Comparison of ENCODE assay signal across 36 cellular contexts in genomic region chr3:187167795-187168194, GRCh38. TPM values are rescaled to one million over a fixed set of nuclear protein-coding genes. Genes with fewer than 3 reads are reported as not detected.
"Had no signal": no experiment of that assay in that cellular context is flagged by ENCODE, and none has a peak within 500 bp of the region (broad histone marks: within the 10 kb centered on the region; RNA-seq: fewer than 3 reads in every experiment).

No MANE protein-coding gene starts in this region.

- H3K27ac ChIP-seq: body of pancreas, colonic mucosa, dorsolateral prefrontal cortex, lower lobe of right lung, suprapubic skin, transverse colon had no signal

- H3K36me3 Mint-ChIP-seq: activated CD8-positive, alpha-beta memory T cell treated with anti-CD3 and anti-CD28 coated beads, Interleukin-2, amount 10 ng/mL, durations not matched to agents 7 days and 5 days; activated naive CD4-positive, alpha-beta T cell treated with anti-CD3 and anti-CD28 coated beads, Interleukin-2, amount 50 U/mL, for 72 hours; immature natural killer cell; natural killer cell treated with Interleukin-12 subunit alpha and Interleukin-12 subunit beta and Interleukin-15 and Interleukin-18, amount 100 ng/mL, for 72 hours; stimulated activated memory B cell treated with anti-CD40 and anti-IgM and Interleukin-4, amounts not matched to agents 10 μg/mL and 1 μg/mL and 100 μg/mL, for 72 hours had no signal

- H3K4me1 ChIP-seq: body of pancreas, colonic mucosa, lower lobe of right lung, suprapubic skin had no signal

- DNase-seq: activated CD4-positive, alpha-beta T cell treated with anti-CD3 and anti-CD28 coated beads for 36 hours; activated CD4-positive, CD25-positive, alpha-beta regulatory T cell; activated CD8-positive, alpha-beta memory T cell treated with anti-CD3 and anti-CD28 coated beads, Interleukin-2, amount 10 ng/mL, durations not matched to agents 7 days and 5 days; activated CD8-positive, alpha-beta T cell treated with anti-CD3 and anti-CD28 coated beads, Interleukin-2, amount 10 ng/mL, durations not matched to agents 7 days and 5 days; activated naive CD4-positive, alpha-beta T cell; activated T-cell treated with anti-CD3 and anti-CD28 coated beads, Interleukin-2, amount 50 U/mL, for 72 hours; body of pancreas; cerebellar nuclear complex; colonic mucosa; effector memory CD4-positive, alpha-beta T cell; erythroblast; hypothalamus; immature natural killer cell; lower lobe of right lung; mesendoderm; mucosa of descending colon; retina; stimulated activated CD4-positive, alpha-beta T cell treated with anti-CD3 and anti-CD28 coated beads, Interleukin-1b, Interleukin-23, amount 100 ng/mL, for 48 hours; stimulated activated CD4-positive, alpha-beta T cell treated with anti-CD3 and anti-CD28 coated beads, Interleukin-4, amount 100 ng/mL, for 4 hours; stimulated activated CD8-positive, alpha-beta memory T cell treated with anti-CD3 and anti-CD28 coated beads, Interleukin-4, amount 100 ng/mL, for 48 hours; stimulated activated naive CD8-positive, alpha-beta T cell treated with anti-CD3 and anti-CD28 coated beads, Interleukin-15, amount 100 ng/mL, for 72 hours; T-helper 1 cell; transverse colon had no signal

- H3K27ac Mint-ChIP-seq: activated CD4-positive, alpha-beta T cell treated with anti-CD3 and anti-CD28 coated beads for 36 hours; activated CD8-positive, alpha-beta memory T cell treated with anti-CD3 and anti-CD28 coated beads, Interleukin-2, amount 10 ng/mL, durations not matched to agents 7 days and 5 days; activated CD8-positive, alpha-beta T cell treated with anti-CD3 and anti-CD28 coated beads, Interleukin-2, amount 10 ng/mL, durations not matched to agents 7 days and 5 days; activated naive CD4-positive, alpha-beta T cell treated with anti-CD3 and anti-CD28 coated beads, Interleukin-2, amount 50 U/mL, for 72 hours; activated T-cell treated with anti-CD3 and anti-CD28 coated beads, Interleukin-2, amount 50 U/mL, for 72 hours; immature natural killer cell; natural killer cell treated with Interleukin-12 subunit alpha and Interleukin-12 subunit beta and Interleukin-15 and Interleukin-18, amount 100 ng/mL, for 72 hours; stimulated activated memory B cell treated with anti-CD40 and anti-IgM and Interleukin-4, amounts not matched to agents 10 μg/mL and 1 μg/mL and 100 μg/mL, for 72 hours; stimulated activated naive CD8-positive, alpha-beta T cell treated with anti-CD3 and anti-CD28 coated beads, Interleukin-15, amount 100 ng/mL, for 72 hours; T-helper 2 cell treated with Interferon-gamma antibody and Interleukin-4, amounts not matched to agents 5 μg/mL and 100 μg/mL, for 36 hours had no signal

- ATAC-seq: activated CD4-positive, alpha-beta T cell treated with anti-CD3 and anti-CD28 coated beads for 36 hours; activated CD8-positive, alpha-beta memory T cell treated with anti-CD3 and anti-CD28 coated beads, Interleukin-2, amount 10 ng/mL, durations not matched to agents 7 days and 5 days; activated CD8-positive, alpha-beta T cell treated with anti-CD3 and anti-CD28 coated beads, Interleukin-2, amount 10 ng/mL, durations not matched to agents 7 days and 5 days; activated naive CD4-positive, alpha-beta T cell treated with anti-CD3 and anti-CD28 coated beads, Interleukin-2, amount 50 U/mL, for 72 hours; activated T-cell treated with anti-CD3 and anti-CD28 coated beads, Interleukin-2, amount 50 U/mL, for 72 hours; body of pancreas; gastroesophageal sphincter; lower lobe of right lung; mucosa of descending colon; natural killer cell treated with Interleukin-12 subunit alpha and Interleukin-12 subunit beta and Interleukin-15 and Interleukin-18, amount 100 ng/mL, for 72 hours; stimulated activated memory B cell treated with anti-CD40 and anti-IgM and Interleukin-4, amounts not matched to agents 10 μg/mL and 1 μg/mL and 100 μg/mL, for 72 hours; stimulated activated naive CD8-positive, alpha-beta T cell treated with anti-CD3 and anti-CD28 coated beads, Interleukin-15, amount 100 ng/mL, for 72 hours had no signal

- H3K27me3 Mint-ChIP-seq: activated CD4-positive, alpha-beta T cell treated with anti-CD3 and anti-CD28 coated beads for 36 hours; stimulated activated memory B cell treated with anti-CD40 and anti-IgM and Interleukin-4, amounts not matched to agents 10 μg/mL and 1 μg/mL and 100 μg/mL, for 72 hours; stimulated activated naive CD8-positive, alpha-beta T cell treated with anti-CD3 and anti-CD28 coated beads, Interleukin-15, amount 100 ng/mL, for 72 hours had no signal

- H3K9me3 Mint-ChIP-seq: activated naive CD4-positive, alpha-beta T cell treated with anti-CD3 and anti-CD28 coated beads, Interleukin-2, amount 50 U/mL, for 72 hours; activated T-cell treated with anti-CD3 and anti-CD28 coated beads, Interleukin-2, amount 50 U/mL, for 72 hours; immature natural killer cell; natural killer cell treated with Interleukin-12 subunit alpha and Interleukin-12 subunit beta and Interleukin-15 and Interleukin-18, amount 100 ng/mL, for 72 hours; stimulated activated memory B cell treated with anti-CD40 and anti-IgM and Interleukin-4, amounts not matched to agents 10 μg/mL and 1 μg/mL and 100 μg/mL, for 72 hours; stimulated activated naive CD8-positive, alpha-beta T cell treated with anti-CD3 and anti-CD28 coated beads, Interleukin-15, amount 100 ng/mL, for 72 hours; T-helper 2 cell treated with Interferon-gamma antibody and Interleukin-4, amounts not matched to agents 5 μg/mL and 100 μg/mL, for 36 hours had no signal

- H3K4me3 ChIP-seq: body of pancreas, colonic mucosa, dorsolateral prefrontal cortex, gastroesophageal sphincter, lower lobe of right lung, mucosa of descending colon, smooth muscle cell, suprapubic skin, transverse colon had no signal

- H3K27me3 ChIP-seq: body of pancreas, colonic mucosa, gastroesophageal sphincter, suprapubic skin, transverse colon had no signal

- H3K4me3 Mint-ChIP-seq: activated CD4-positive, alpha-beta T cell treated with anti-CD3 and anti-CD28 coated beads for 36 hours; activated CD8-positive, alpha-beta memory T cell treated with anti-CD3 and anti-CD28 coated beads, Interleukin-2, amount 10 ng/mL, durations not matched to agents 7 days and 5 days; activated CD8-positive, alpha-beta T cell treated with anti-CD3 and anti-CD28 coated beads, Interleukin-2, amount 10 ng/mL, durations not matched to agents 7 days and 5 days; activated T-cell treated with anti-CD3 and anti-CD28 coated beads, Interleukin-2, amount 50 U/mL, for 72 hours; immature natural killer cell; natural killer cell treated with Interleukin-12 subunit alpha and Interleukin-12 subunit beta and Interleukin-15 and Interleukin-18, amount 100 ng/mL, for 72 hours; stimulated activated memory B cell treated with anti-CD40 and anti-IgM and Interleukin-4, amounts not matched to agents 10 μg/mL and 1 μg/mL and 100 μg/mL, for 72 hours; stimulated activated naive CD8-positive, alpha-beta T cell treated with anti-CD3 and anti-CD28 coated beads, Interleukin-15, amount 100 ng/mL, for 72 hours; T-helper 2 cell treated with Interferon-gamma antibody and Interleukin-4, amounts not matched to agents 5 μg/mL and 100 μg/mL, for 36 hours had no signal

- H3K4me1 Mint-ChIP-seq: immature natural killer cell; stimulated activated memory B cell treated with anti-CD40 and anti-IgM and Interleukin-4, amounts not matched to agents 10 μg/mL and 1 μg/mL and 100 μg/mL, for 72 hours; stimulated activated naive CD8-positive, alpha-beta T cell treated with anti-CD3 and anti-CD28 coated beads, Interleukin-15, amount 100 ng/mL, for 72 hours had no signal

- H3K9me3 ChIP-seq: body of pancreas, colonic mucosa, gastroesophageal sphincter, lower lobe of right lung, mucosa of descending colon, suprapubic skin, transverse colon had no signal

- H3K36me3 ChIP-seq: colonic mucosa, gastroesophageal sphincter, lower lobe of right lung, suprapubic skin, transverse colon had no signal

RNA-seq across cellular contexts. Expression of gene RTP1, which starts 29.5 kb away (rescaled TPM):
- total RNA-seq: activated CD4-positive, alpha-beta T cell treated with anti-CD3 and anti-CD28 coated beads for 36 hours; activated CD8-positive, alpha-beta memory T cell treated with anti-CD3 and anti-CD28 coated beads, Interleukin-2, amount 10 ng/mL, durations not matched to agents 7 days and 5 days; activated CD8-positive, alpha-beta T cell treated with anti-CD3 and anti-CD28 coated beads, Interleukin-2, amount 10 ng/mL, durations not matched to agents 7 days and 5 days; activated naive CD4-positive, alpha-beta T cell treated with anti-CD3 and anti-CD28 coated beads, Interleukin-2, amount 50 U/mL, for 72 hours; activated T-cell treated with anti-CD3 and anti-CD28 coated beads, Interleukin-2, amount 50 U/mL, for 72 hours; body of pancreas; colonic mucosa; fibroblast of villous mesenchyme; gastroesophageal sphincter; kidney epithelial cell; lower lobe of right lung; mucosa of descending colon; myocyte; natural killer cell treated with Interleukin-12 subunit alpha and Interleukin-12 subunit beta and Interleukin-15 and Interleukin-18, amount 100 ng/mL, for 72 hours; omental fat pad; smooth muscle cell; suprapubic skin; transverse colon; urinary bladder had no signal
